Comparison of ENCODE assay signal across 8 cellular contexts in the genomic region with DNA sequence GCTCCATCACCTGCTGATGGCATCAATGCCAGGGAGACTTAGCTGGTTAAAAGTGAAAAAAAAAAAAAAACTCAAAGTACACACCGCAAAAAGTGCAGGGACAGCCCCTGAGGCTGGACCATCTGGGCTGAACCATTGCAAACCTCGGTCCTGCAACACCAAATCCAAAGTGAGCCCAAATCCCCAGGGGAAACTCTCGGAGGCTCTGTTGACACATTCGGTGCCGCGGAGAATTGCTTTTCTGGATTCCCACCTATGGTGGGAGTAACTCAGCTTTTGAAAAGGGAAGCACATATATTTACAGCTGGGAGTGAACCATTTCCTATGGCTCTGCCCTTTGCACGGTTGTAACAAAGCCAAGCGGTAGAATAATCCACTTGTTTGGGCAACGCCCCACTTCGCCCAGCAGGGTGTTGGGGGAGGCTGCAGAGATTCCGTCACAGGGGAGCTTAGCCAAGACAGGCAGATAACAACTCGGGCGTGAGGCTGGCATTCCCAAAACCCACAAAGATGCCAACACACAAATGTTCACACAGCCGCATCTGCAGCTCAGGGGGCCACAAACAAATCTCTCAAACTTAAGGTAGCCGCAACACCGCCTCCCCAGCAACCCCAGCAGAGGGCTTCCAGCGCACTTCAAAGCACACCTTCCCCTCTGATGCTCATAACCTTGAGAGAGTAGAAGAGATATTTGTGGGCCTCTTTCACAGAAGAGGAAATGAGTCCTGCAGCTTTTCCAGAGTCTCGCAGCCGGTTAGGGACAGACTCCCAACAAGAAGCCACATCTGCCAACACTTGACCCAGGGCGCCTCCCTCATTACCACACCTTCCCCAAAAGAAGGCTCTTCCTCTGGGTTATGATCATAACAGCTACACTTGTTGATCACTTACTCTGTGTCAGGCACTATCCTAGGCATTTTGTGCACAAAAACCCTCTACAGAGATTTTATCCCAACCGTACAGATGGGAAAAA. TPM values are rescaled to one million over a fixed set of nuclear protein-coding genes. Genes with fewer than 3 reads are reported as not detected.
DNase-seq lines count a peak whose midpoint lies in the region; ATAC-seq, FAIRE-seq and TF ChIP-seq lines count a peak whose summit lies in the region.

No MANE protein-coding gene starts in this region.

- H3K4me3 ChIP-seq in CD8-positive, alpha-beta memory T cell (ENCODE audit: low read length): no peak overlapping the region
- H3K4me3 ChIP-seq in HepG2 (replicated peaks in 1 of 3; ENCODE audit: insufficient read depth in 1 of 3, low read depth in 2 of 3, low read length in 3 of 3) (peak overlapping the region in 2 of 3 experiments; percentile 17 to 34; a peak in 3 of 6 replicates), suprapubic skin (no peak overlapping the region)

- no peak overlapping the region for H3K27ac ChIP-seq in CD8-positive, alpha-beta memory T cell (ENCODE audit: low read depth, low read length)
- H3K27ac ChIP-seq in HepG2 (ENCODE audit: extremely low read length, insufficient read depth, low read length) (peak overlapping the region; percentile 34), suprapubic skin (no peak overlapping the region)

- H4K20me1 ChIP-seq in HepG2 (ENCODE audit: insufficient read depth, low read length): no peaks in the 10 kb centered on the region

- H2AFZ ChIP-seq in HepG2 (ENCODE audit: low read length): no peak overlapping the region

- peak overlapping the region; percentile 70 for H3K4me2 ChIP-seq in HepG2 (ENCODE audit: low read depth, low read length)

- in situ Hi-C loops in HepG2 (cut with HindIII; ENCODE audit: extremely low pct_ligation_motif_present, low pct_unique_long_range_greater_than_20kb): no loop called here

- H3K27me3 Mint-ChIP-seq in CD8-positive, alpha-beta memory T cell: no peaks in the 10 kb centered on the region

- FAIRE-seq in HepG2 (lab: Jason Lieb, UNC): peak; percentile 44

- H3K9ac ChIP-seq in HepG2 (ENCODE audit: insufficient read depth, low read depth, low read length): no peak overlapping the region

- H3K9me3 Mint-ChIP-seq in CD8-positive, alpha-beta memory T cell: no peaks in the 10 kb centered on the region

- H3K36me3 ChIP-seq in CD8-positive, alpha-beta memory T cell (ENCODE audit: insufficient read depth, low read length): peaks cover 4% of the 10 kb centered on the region
- no peaks in the 10 kb centered on the region for H3K36me3 ChIP-seq in HepG2 (replicated peaks in 1 of 2; ENCODE audit: control insufficient read depth in 1 of 2, insufficient read depth in 2 of 2, low read length in 2 of 2)
- no peaks in the 10 kb centered on the region for H3K36me3 ChIP-seq in suprapubic skin

- 0 out of 4 replicates have a peak, but pooled peaks of 1 of the 2 experiments have one; percentile 7 for TF ChIP-seq EP300 in HepG2 (IDR thresholded peaks at IDR 0.05; ENCODE audit: low read depth in 2 of 2, low read length in 2 of 2)
- no peak for TF ChIP-seq EP300 in HepG2 (CRISPR knock-in tag; IDR thresholded peaks at IDR 0.05; ENCODE audit: borderline replicate concordance)
- TF ChIP-seq EP300 in suprapubic skin (IDR thresholded peaks at IDR 0.05): no peak

- no peaks in the 10 kb centered on the region for H3K27me3 ChIP-seq in CD8-positive, alpha-beta memory T cell (ENCODE audit: insufficient read depth, low read length, poor library complexity, severe bottlenecking)
- H3K27me3 ChIP-seq in HepG2 (ENCODE audit: control insufficient read depth in 1 of 2, insufficient read depth in 2 of 2, low read length in 2 of 2): no peaks in the 10 kb centered on the region
- no peaks in the 10 kb centered on the region for H3K27me3 ChIP-seq in suprapubic skin

- TF ChIP-seq CTCF in HepG2 (CRISPR knock-in tag; IDR thresholded peaks at IDR 0.05): no peak
- peak in 1 of 2 donors; percentile 7 for TF ChIP-seq CTCF in suprapubic skin (IDR thresholded peaks at IDR 0.05)

- TF ChIP-seq RAD21 in HepG2 (CRISPR knock-in tag; IDR thresholded peaks at IDR 0.05): 0 out of 2 replicates have a peak, but pooled peaks have one; percentile 15

- peak overlapping the region in 6 of 8 donors; percentile 22 to 85 (median 66) for H3K27ac Mint-ChIP-seq in CD8-positive, alpha-beta memory T cell

- no peaks in the 10 kb centered on the region for H3K79me2 ChIP-seq in HepG2 (ENCODE audit: insufficient read depth, low read length)

- peaks cover 29 to 68% (median 51%) of the 10 kb centered on the region in 3 donors for H3K4me1 Mint-ChIP-seq in CD8-positive, alpha-beta memory T cell

- no TSS peak for BruUV-seq in HepG2 (replicated peaks; lab: Mats Ljungman, UMichigan)

- TF ChIP-seq POLR2A in HepG2 (IDR thresholded peaks at IDR 0.05; ENCODE audit: insufficient read depth in 1 of 2, low read depth in 2 of 2, low read length in 2 of 2) (no peak), suprapubic skin (IDR thresholded peaks at IDR 0.05) (no peak)

- H3K4me1 ChIP-seq in CD8-positive, alpha-beta memory T cell (ENCODE audit: insufficient read depth, low read length): peaks cover 30% of the 10 kb centered on the region
- H3K4me1 ChIP-seq in HepG2 (ENCODE audit: insufficient read depth, low read length) (peaks cover 31% of the 10 kb centered on the region), suprapubic skin (peaks cover 21% of the 10 kb centered on the region)

- peaks cover 0 to 76% (median 2%) of the 10 kb centered on the region in 3 donors for H3K36me3 Mint-ChIP-seq in CD8-positive, alpha-beta memory T cell

- peak overlapping the region in 5 of 7 donors; percentile 5 to 62 (median 33) for H3K4me3 Mint-ChIP-seq in CD8-positive, alpha-beta memory T cell

- peak in 1 of 5 donors; percentile 36 for DNase-seq in CD8-positive, alpha-beta memory T cell
- DNase-seq in H4 (ENCODE audit: low spot score) (peak; percentile 51), SW480 (ENCODE audit: low spot score) (peak; percentile 77), HepG2 (ENCODE audit: low spot score) (peak; percentile 65), COR-L47 (lab: John Stamatoyannopoulos, UW) (no peak), putamen (ENCODE audit: low spot score) (no peak), suprapubic skin (ENCODE audit: low spot score in 2 of 2) (no peak)
- no peak for DNase-seq in activated CD4-positive, alpha-beta T cell treated with anti-CD3 and anti-CD28 coated beads for 1 hour

- POLR2A ChIA-PET in CD8-positive, alpha-beta memory T cell (lab: Charles Lee): interaction anchor here (0.7 kb wide), 1 partner anchor 738 kb away, joined by 3 read pairs; no protein-coding TSS in a partner anchor
- POLR2A ChIA-PET in HepG2 (lab: Yijun Ruan, JAX): interaction anchor here (0.8 to 2.3 kb wide), 2 partner anchors 11 to 13 kb away, joined by 3 to 14 read pairs; partner anchors contain the start of gene ZC3H12D

- CTCF ChIA-PET in CD8-positive, alpha-beta memory T cell (lab: Charles Lee): interaction anchor here (1.0 to 3.2 kb wide), 3 partner anchors 10 to 49 kb away, joined by 3 to 20 read pairs (median 4); partner anchors contain the start of gene ZC3H12D
- CTCF ChIA-PET in HepG2 (lab: Yijun Ruan, JAX; ENCODE audit: low intra/inter-chr PET ratio, low total read pairs): interaction anchor here (1.4 kb wide), 1 partner anchor 44 kb away, joined by 7 read pairs; no protein-coding TSS in a partner anchor

- intact Hi-C loops in HepG2 (cut with micrococcal nuclease; ENCODE audit: unreplicated experiment): no loop called here

- peak; percentile 92 for ATAC-seq in HepG2

- 36% methylated on average over 21 of the region's 21 CpGs for WGBS in HepG2 (ENCODE audit: low lambda C conversion rate)
- 37% methylated on average over 21 of the region's 21 CpGs for WGBS in suprapubic skin

- H3K9me3 ChIP-seq in CD8-positive, alpha-beta memory T cell (ENCODE audit: low read length): no peaks in the 10 kb centered on the region
- H3K9me3 ChIP-seq in HepG2 (ENCODE audit: low read length): no peaks in the 10 kb centered on the region
- H3K9me3 ChIP-seq in suprapubic skin: no peaks in the 10 kb centered on the region

RNA-seq across cellular contexts. Expression of gene ZC3H12D, which starts 11.4 kb away (rescaled TPM):
- total RNA-seq in CD8-positive, alpha-beta memory T cell: 10 to 100 TPM; 83.5 to 84.5 TPM
- polyA plus RNA-seq in CD8-positive, alpha-beta memory T cell: 2.5 TPM
- 0.10 and 0.17 TPM in 2 replicates for total RNA-seq in H4 (2014; rRNA removed; shearing (Covaris generic))
- total RNA-seq in HepG2 (2016; rRNA removed; fragmentation: Illumina TruSeq; extraction: Trizol) (2.1 and 2.7 TPM in 2 replicates), suprapubic skin (1 to 10 TPM in 1 of 4 donors, under 1 TPM in 3; 0.23 to 4.7 (median 0.46) TPM)
- total RNA-seq in HepG2 (2016; cell fraction: cytosol; rRNA removed; fragmentation: Illumina TruSeq; extraction: Trizol; ENCODE audit: low read depth): 0.88 and 0.91 TPM in 2 replicates
- total RNA-seq in HepG2 (2016; cell fraction: insoluble cytoplasmic fraction; rRNA removed; fragmentation: Illumina TruSeq; extraction: Trizol): 1.2 and 1.9 TPM in 2 replicates
- total RNA-seq in HepG2 (2016; cell fraction: membrane; rRNA removed; fragmentation: Illumina TruSeq; extraction: Trizol): 1.1 and 1.2 TPM in 2 replicates
- total RNA-seq in HepG2 (2016; cell fraction: nucleus; rRNA removed; fragmentation: Illumina TruSeq; extraction: Trizol): 2.5 and 3.1 TPM in 2 replicates
- polyA plus RNA-seq in HepG2 (2011; rRNA removed): 1.2 and 1.7 TPM in 2 replicates
- polyA plus RNA-seq in HepG2 (2011; cell fraction: cytosol; rRNA removed): 0.85 and 1.1 TPM in 2 replicates
- 2.7 and 3.3 TPM in 2 replicates for polyA plus RNA-seq in HepG2 (2011; cell fraction: nucleus; rRNA removed)
- polyA plus RNA-seq in HepG2 (2012): 0.52 and 1.1 TPM in 2 replicates
- 0.17 and 0.23 TPM in 2 replicates for polyA plus RNA-seq in HepG2 (2016; cell fraction: cytosol; fragmentation: Illumina TruSeq; extraction: Trizol; ENCODE audit: low read depth)
- polyA plus RNA-seq in HepG2 (2016; cell fraction: insoluble cytoplasmic fraction; fragmentation: Illumina TruSeq; extraction: Trizol; ENCODE audit: low read depth): 0.86 and 1.6 TPM in 2 replicates
- polyA plus RNA-seq in HepG2 (2016; cell fraction: membrane; fragmentation: Illumina TruSeq; extraction: Trizol; ENCODE audit: low read depth): 0.51 and 0.76 TPM in 2 replicates
- polyA plus RNA-seq in HepG2 (2016; cell fraction: nucleus; fragmentation: Illumina TruSeq; extraction: Trizol; ENCODE audit: insufficient read depth, low read depth): 2.8 and 3.1 TPM in 2 replicates
- polyA minus RNA-seq in HepG2 (2011; rRNA and poly(A)+ RNA removed; ENCODE audit: low replicate concordance): 0.54 and 3.2 TPM in 2 replicates
- polyA minus RNA-seq in HepG2 (2011; cell fraction: cytosol; rRNA and poly(A)+ RNA removed): 0.53 and 1.2 TPM in 2 replicates
- 2.2 and 2.9 TPM in 2 replicates for polyA minus RNA-seq in HepG2 (2011; cell fraction: nucleus; rRNA and poly(A)+ RNA removed)

Comparison
In these comparisons a context has a peak if more than half of its experiments do, and no peak if none do; other contexts are left out.
1. DNase-seq: peak in H4 (single experiment), SW480 (single experiment) and HepG2 (single experiment); none in COR-L47 (single experiment), putamen (single experiment), suprapubic skin (0 of 2) and activated CD4-positive, alpha-beta T cell treated with anti-CD3 and anti-CD28 coated beads for 1 hour (single experiment).
2. H3K4me3 ChIP-seq: peak in HepG2 (2 of 3); none in CD8-positive, alpha-beta memory T cell (single experiment) and suprapubic skin (single experiment).
3. RNA of gene ZC3H12D, which starts 11.4 kb away (total RNA-seq): 83.5 to 84.5 TPM in CD8-positive, alpha-beta memory T cell; 0.88 to 3.1 TPM in HepG2, 0.23 to 4.7 TPM in suprapubic skin and 0.10 to 0.17 TPM in H4; every median in the first group is over 10 times any median in the second.